ENCODE assay signal across 15 cellular contexts in genomic region chr20:63661959-63662812, GRCh38. TPM values are rescaled to one million over a fixed set of nuclear protein-coding genes. Genes with fewer than 3 reads are reported as not detected.
DNase-seq lines count a peak whose midpoint lies in the region; ATAC-seq, FAIRE-seq and TF ChIP-seq lines count a peak whose summit lies in the region.
"Had no signal": no experiment of that assay in that cellular context is flagged by ENCODE, and none has a peak within 500 bp of the region (broad histone marks: within the 10 kb centered on the region; RNA-seq: fewer than 3 reads in every experiment).

No MANE protein-coding gene starts in this region.

- TF ChIP-seq EP300 in transverse colon (IDR thresholded peaks at IDR 0.05; ENCODE audit: low read depth) = no peak

- no peak overlapping the region for H3K27ac Mint-ChIP-seq in CD4-positive, alpha-beta T cell
- H3K27ac Mint-ChIP-seq in activated B cell treated with CpG ODN at 0.5 μM for 24 hours = no peak overlapping the region
- H3K27ac Mint-ChIP-seq: CD4-positive, CD25-positive, alpha-beta regulatory T cell; GM23338; H9 had no signal

- H3K4me3 Mint-ChIP-seq in CD4-positive, alpha-beta T cell = peak overlapping the region; percentile 48
- peak overlapping the region; percentile 4 for H3K4me3 Mint-ChIP-seq in activated B cell treated with CpG ODN at 0.5 μM for 24 hours
- H3K4me3 Mint-ChIP-seq: GM23338, H9 had no signal

- no peaks in the 10 kb centered on the region for H3K27me3 ChIP-seq in CD4-positive, alpha-beta T cell (ENCODE audit: control insufficient read depth, insufficient read depth, low read length)
- H3K27me3 ChIP-seq in osteoblast (ENCODE audit: insufficient read depth, low read length) (no peaks in the 10 kb centered on the region), transverse colon (no peaks in the 10 kb centered on the region)
- H3K27me3 ChIP-seq: BLaER1 treated with 17β-estradiol and CSF1 and Interleukin-3, amounts not matched to agents 10 nM and 100 nM had no signal

- H3K79me2 ChIP-seq in osteoblast (ENCODE audit: insufficient read depth, low read length) = peaks cover 49% of the 10 kb centered on the region

- peaks cover 26% of the 10 kb centered on the region for H3K4me1 Mint-ChIP-seq in CD4-positive, alpha-beta T cell (ENCODE audit: low read depth)
- H3K4me1 Mint-ChIP-seq in activated B cell treated with CpG ODN at 0.5 μM for 24 hours = peaks cover 20% of the 10 kb centered on the region

- TF ChIP-seq POLR2A in transverse colon (IDR thresholded peaks at IDR 0.05) = no peak

- POLR2A ChIA-PET in CD4-positive, alpha-beta T cell (lab: Charles Lee) = no interaction called here
- POLR2A ChIA-PET in activated B cell treated with CpG ODN at 0.5 μM for 24 hours (lab: Charles Lee) = interaction anchor here (1.1 kb wide), 1 partner anchor 35 kb away, joined by 12 read pairs; no protein-coding TSS in a partner anchor

- no peak overlapping the region for H2AFZ ChIP-seq in osteoblast (ENCODE audit: low read length)
- H2AFZ ChIP-seq: GM23338 had no signal

- H3K36me3 ChIP-seq in kidney (ENCODE audit: control insufficient read depth in 1 of 2, insufficient read depth in 2 of 2, low read length in 2 of 2) (peaks cover 9 to 11% of the 10 kb centered on the region in 2 donors), osteoblast (ENCODE audit: insufficient read depth, low read length) (peaks cover 42% of the 10 kb centered on the region), transverse colon (peaks cover 0 to 2% (median 0%) of the 10 kb centered on the region in 4 donors)

- no peaks in the 10 kb centered on the region for H3K9me3 Mint-ChIP-seq in CD4-positive, alpha-beta T cell
- no peaks in the 10 kb centered on the region for H3K9me3 Mint-ChIP-seq in activated B cell treated with CpG ODN at 0.5 μM for 24 hours
- H3K9me3 Mint-ChIP-seq: CD4-positive, CD25-positive, alpha-beta regulatory T cell; GM23338; H9 had no signal

- H3K4me1 ChIP-seq in kidney (ENCODE audit: control insufficient read depth in 1 of 2, insufficient read depth in 1 of 2, low read depth in 1 of 2, low read length in 2 of 2) = peaks cover 0 to 13% of the 10 kb centered on the region in 2 donors
- H3K4me1 ChIP-seq in osteoblast (ENCODE audit: insufficient read depth, low read length) = peaks cover 14% of the 10 kb centered on the region
- peaks cover 6 to 17% (median 11%) of the 10 kb centered on the region in 4 donors for H3K4me1 ChIP-seq in transverse colon

- no peak for TF ChIP-seq CTCF in CD4-positive, alpha-beta T cell (IDR thresholded peaks at IDR 0.05)
- TF ChIP-seq CTCF in activated B cell treated with CpG ODN at 0.5 μM for 24 hours (IDR thresholded peaks at IDR 0.05) = no peak
- TF ChIP-seq CTCF in kidney (IDR thresholded peaks at IDR 0.05; ENCODE audit: borderline replicate concordance, extremely low read depth, insufficient read depth) = no peak
- no peak for TF ChIP-seq CTCF in osteoblast (IDR thresholded peaks at IDR 0.05; ENCODE audit: extremely low read depth, low read depth, low read length)
- no peak for TF ChIP-seq CTCF in transverse colon (IDR thresholded peaks at IDR 0.05)

- ATAC-seq in CD4-positive, alpha-beta T cell (ENCODE audit: poor library complexity) = no peak
- no peak for ATAC-seq in activated B cell treated with CpG ODN at 0.5 μM for 24 hours (ENCODE audit: low read depth)
- no peak for ATAC-seq in HG02884 (IDR thresholded peaks at IDR 0.05; ENCODE audit: unreplicated experiment)
- ATAC-seq: GM23338, HepG2 had no signal

- no peak for FAIRE-seq in kidney (lab: Jason Lieb, UNC)
- no peak for FAIRE-seq in RCC 7860 (lab: Jason Lieb, UNC)
- FAIRE-seq: HepG2 had no signal

- no peak overlapping the region for H3K9ac ChIP-seq in kidney (ENCODE audit: low read length in 2 of 2)
- H3K9ac ChIP-seq: BLaER1 treated with 17β-estradiol and CSF1 and Interleukin-3, amounts not matched to agents 10 nM and 100 nM had no signal

- in situ Hi-C loops in transverse colon (cut with MboI; ENCODE audit: low pct_ligation_motif_present in 1 of 4, low pct_unique_long_range_greater_than_20kb in 1 of 4, low sequenced_read_pairs in 3 of 4) = no loop called here

- H3K27me3 Mint-ChIP-seq in CD4-positive, alpha-beta T cell = no peaks in the 10 kb centered on the region
- no peaks in the 10 kb centered on the region for H3K27me3 Mint-ChIP-seq in activated B cell treated with CpG ODN at 0.5 μM for 24 hours
- H3K27me3 Mint-ChIP-seq: CD4-positive, CD25-positive, alpha-beta regulatory T cell had no signal

- 90% methylated on average over 31 of the region's 33 CpGs; no CpG with 5 or more reads in 1 of the 2 donors for WGBS in transverse colon (ENCODE audit: low coverage in 1 of 2), 2 donors

- CTCF ChIA-PET in CD4-positive, alpha-beta T cell (lab: Charles Lee) = no interaction called here
- CTCF ChIA-PET in activated B cell treated with CpG ODN at 0.5 μM for 24 hours (lab: Charles Lee) = no interaction called here

- no peak overlapping the region for H3K27ac ChIP-seq in CD4-positive, alpha-beta T cell (ENCODE audit: low read depth, low read length)
- H3K27ac ChIP-seq in kidney (ENCODE audit: low read depth in 2 of 2, low read length in 2 of 2) = no peak overlapping the region
- H3K27ac ChIP-seq in osteoblast (ENCODE audit: low read depth, low read length) = no peak overlapping the region
- H3K27ac ChIP-seq in transverse colon = no peak overlapping the region
- H3K27ac ChIP-seq: BLaER1 treated with 17β-estradiol and CSF1 and Interleukin-3, amounts not matched to agents 10 nM and 100 nM had no signal

- DNase-seq in CD4-positive, alpha-beta T cell = no peak
- DNase-seq in activated B cell treated with CpG ODN at 0.5 μM for 24 hours (no peak), kidney (peak; percentile 69), osteoblast (ENCODE audit: insufficient read length, low spot score, missing footprints) (peak; percentile 62), RCC 7860 (ENCODE audit: low spot score) (no peak), transverse colon (no peak)
- DNase-seq: ACHN; Calu3; CD4-positive, CD25-positive, alpha-beta regulatory T cell; DMS 273 treated with DMSO at 0.1 percent for 48 hours; H9 had no signal

- no peak overlapping the region for H3K4me3 ChIP-seq in kidney (ENCODE audit: low read length in 2 of 2)
- no peak overlapping the region for H3K4me3 ChIP-seq in osteoblast (ENCODE audit: insufficient read depth, low read length)
- no peak overlapping the region for H3K4me3 ChIP-seq in transverse colon
- H3K4me3 ChIP-seq: BLaER1 treated with 17β-estradiol and CSF1 and Interleukin-3, amounts not matched to agents 10 nM and 100 nM; GM23338 had no signal

- no peaks in the 10 kb centered on the region for H3K9me3 ChIP-seq in CD4-positive, alpha-beta T cell (ENCODE audit: control insufficient read depth, low read length)
- H3K9me3 ChIP-seq in kidney (ENCODE audit: control insufficient read depth in 1 of 2, low read length in 2 of 2) (no peaks in the 10 kb centered on the region), osteoblast (ENCODE audit: low read depth, low read length) (no peaks in the 10 kb centered on the region), transverse colon (no peaks in the 10 kb centered on the region)
- H3K9me3 ChIP-seq: BLaER1 treated with 17β-estradiol and CSF1 and Interleukin-3, amounts not matched to agents 10 nM and 100 nM had no signal

- peaks cover 25% of the 10 kb centered on the region for H3K36me3 Mint-ChIP-seq in CD4-positive, alpha-beta T cell (ENCODE audit: low read depth)
- peaks cover 32% of the 10 kb centered on the region for H3K36me3 Mint-ChIP-seq in activated B cell treated with CpG ODN at 0.5 μM for 24 hours (ENCODE audit: low read depth)

- H3K4me2 ChIP-seq in osteoblast (ENCODE audit: insufficient read depth, low read length) = no peak overlapping the region
- H3K4me2 ChIP-seq: BLaER1 treated with 17β-estradiol and CSF1 and Interleukin-3, amounts not matched to agents 10 nM and 100 nM; GM23338 had no signal

- no peaks in the 10 kb centered on the region for H4K20me1 ChIP-seq in osteoblast (ENCODE audit: insufficient read depth, low read length)

- intact Hi-C loops in CD4-positive, alpha-beta T cell (cut with DNase I, micrococcal nuclease) = no loop called here
- intact Hi-C loops in activated B cell treated with CpG ODN at 0.5 μM for 24 hours (cut with micrococcal nuclease) = no loop called here
- intact Hi-C loops in kidney (cut with DNase I) = no loop called here
- intact Hi-C loops in transverse colon (cut with DNase I; ENCODE audit: low total_unique reads) = no loop called here

RNA-seq across cellular contexts. Expression of gene RTEL1, which starts 4.1 kb away (rescaled TPM):
- 10 to 100 TPM; 25.5 to 27.6 TPM for total RNA-seq in CD4-positive, alpha-beta T cell
- total RNA-seq in activated B cell treated with CpG ODN at 0.5 μM for 24 hours (24.1 and 33.8 TPM in 2 replicates), kidney (37.7 TPM), osteoblast (10.9 and 11.8 TPM in 2 replicates), transverse colon (10 to 100 TPM; 18.8 to 84.9 (median 24.1) TPM)
- polyA plus RNA-seq in kidney (ENCODE audit: insufficient read depth, low read depth, low replicate concordance) = 5.3 TPM

RNA-seq across cellular contexts. Expression of gene STMN3, which starts 9.0 kb away (rescaled TPM):
- 100 to 1,000 TPM; 122 to 127 TPM for total RNA-seq in CD4-positive, alpha-beta T cell
- 4.9 and 6.1 TPM in 2 replicates for total RNA-seq in activated B cell treated with CpG ODN at 0.5 μM for 24 hours
- total RNA-seq in kidney = 84.9 TPM
- 20.6 TPM for polyA plus RNA-seq in kidney (ENCODE audit: insufficient read depth, low read depth, low replicate concordance)
- 1.1 and 2.1 TPM in 2 replicates for total RNA-seq in osteoblast
- total RNA-seq in transverse colon = 1 to 10 TPM in 3 of 4 donors, under 1 TPM in 1; 0.75 to 7.1 (median 4.4) TPM

RNA-seq across cellular contexts. Expression of gene TNFRSF6B, which starts 34.3 kb away (rescaled TPM):
- 1 to 10 TPM; 2.5 to 2.6 TPM for total RNA-seq in CD4-positive, alpha-beta T cell
- total RNA-seq in activated B cell treated with CpG ODN at 0.5 μM for 24 hours = not detected in 2 replicates
- total RNA-seq in kidney = 64.5 TPM
- polyA plus RNA-seq in kidney (ENCODE audit: insufficient read depth, low read depth, low replicate concordance) = 2.4 TPM
- total RNA-seq in osteoblast = 2.1 and 2.9 TPM in 2 replicates
- total RNA-seq in transverse colon = 10 to 100 TPM in 3 of 4 donors, 1 to 10 TPM in 1; 4.2 to 34.4 (median 13.6) TPM
- total RNA-seq: Calu3; CD4-positive, CD25-positive, alpha-beta regulatory T cell; H9; HepG2 had no signal
- polyA plus RNA-seq: CD4-positive, CD25-positive, alpha-beta regulatory T cell; GM23338 had no signal

RNA-seq across cellular contexts. Expression of gene GMEB2, which starts 35.3 kb away (rescaled TPM):
- total RNA-seq in CD4-positive, alpha-beta T cell = 10 to 100 TPM; 32.9 to 34.0 TPM
- total RNA-seq in activated B cell treated with CpG ODN at 0.5 μM for 24 hours = 16.9 and 17.4 TPM in 2 replicates
- total RNA-seq in kidney = 13.4 TPM
- 6.1 TPM for polyA plus RNA-seq in kidney (ENCODE audit: insufficient read depth, low read depth, low replicate concordance)
- total RNA-seq in osteoblast = 7.4 and 9.4 TPM in 2 replicates
- 10 to 100 TPM in 3 of 4 donors, 1 to 10 TPM in 1; 9.0 to 20.3 (median 13.5) TPM for total RNA-seq in transverse colon

RNA-seq across cellular contexts. Expression of gene ARFRP1, which starts 45.6 kb away (rescaled TPM):
- 10 to 100 TPM; 34.5 to 35.7 TPM for total RNA-seq in CD4-positive, alpha-beta T cell
- total RNA-seq in activated B cell treated with CpG ODN at 0.5 μM for 24 hours (63.5 and 66.0 TPM in 2 replicates), kidney (71.2 TPM), osteoblast (21.7 and 23.0 TPM in 2 replicates), transverse colon (10 to 100 TPM; 46.2 to 75.4 (median 56.2) TPM)
- 60.6 TPM for polyA plus RNA-seq in kidney (ENCODE audit: insufficient read depth, low read depth, low replicate concordance)

Comparison
In these comparisons a context has a peak if more than half of its experiments do, and no peak if none do; other contexts are left out.
1. DNase-seq: peak in kidney (single experiment) and osteoblast (single experiment); none in CD4-positive, alpha-beta T cell (0 of 10), activated B cell treated with CpG ODN at 0.5 μM for 24 hours (single experiment), RCC 7860 (single experiment) and transverse colon (single experiment).
2. RNA of gene STMN3, which starts 9.0 kb away (total RNA-seq): 122 to 127 TPM in CD4-positive, alpha-beta T cell and 84.9 TPM in kidney (single experiment); 4.9 to 6.1 TPM in activated B cell treated with CpG ODN at 0.5 μM for 24 hours, 0.75 to 7.1 TPM in transverse colon and 1.1 to 2.1 TPM in osteoblast; every median in the first group is over 10 times any median in the second.